In the genomic region with DNA sequence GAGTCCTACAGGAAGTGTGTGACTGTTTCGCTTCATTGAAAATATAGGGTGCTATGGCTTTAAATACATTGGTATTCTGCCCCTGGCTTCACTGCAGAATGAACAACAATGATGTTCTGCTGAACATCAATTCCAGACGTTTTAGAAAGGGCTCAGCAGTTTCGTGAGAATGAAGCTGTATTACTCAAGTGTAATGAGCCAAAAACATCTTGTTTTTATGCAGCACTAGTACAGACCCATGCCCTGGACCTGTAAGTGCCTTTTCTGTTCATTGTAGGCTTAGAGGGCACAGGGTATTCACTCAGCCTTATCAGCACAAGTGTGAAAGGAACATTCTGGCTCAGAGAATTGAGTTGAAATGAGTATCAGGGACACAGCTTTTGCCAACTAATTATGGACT, we compare ENCODE assay signal across 24 cellular contexts.
"Had no signal": no experiment of that assay in that cellular context is flagged by ENCODE, and none has a peak within 500 bp of the region (broad histone marks: within the 10 kb centered on the region; RNA-seq: fewer than 3 reads in every experiment).

No MANE protein-coding gene starts in this region.

- H3K27ac ChIP-seq: epithelial cell of prostate, gastrocnemius medialis, heart right ventricle, neutrophil, parathyroid adenoma, spleen, thyroid gland had no signal

- H3K27me3 ChIP-seq: gastrocnemius medialis, heart right ventricle, thyroid gland had no signal

- H2AFZ ChIP-seq: parathyroid adenoma had no signal

- H3K9me3 ChIP-seq: gastrocnemius medialis, heart right ventricle, neutrophil, spleen, thyroid gland had no signal

- H3K36me3 ChIP-seq: gastrocnemius medialis, heart right ventricle, neutrophil, spleen, thyroid gland had no signal

- H3K4me1 Mint-ChIP-seq: activated CD4-positive, alpha-beta T cell treated with anti-CD3 and anti-CD28 coated beads for 36 hours; immature natural killer cell had no signal

- H3K27ac Mint-ChIP-seq: activated CD4-positive, alpha-beta T cell treated with anti-CD3 and anti-CD28 coated beads for 36 hours; activated naive CD4-positive, alpha-beta T cell treated with anti-CD3 and anti-CD28 coated beads, Interleukin-2, amount 50 U/mL, for 72 hours; activated T-helper 1 cell treated with anti-CD3 and anti-CD28 coated beads, Interleukin-12 subunit alpha, Interleukin-12 subunit beta, Interleukin-2, Interleukin-4 antibody, amounts not matched to agents 30 ng/mL and 10 ng/mL and 1 ng/mL, durations not matched to agents 14 hours and 24 hours and 36 hours; endodermal cell; immature natural killer cell; naive thymus-derived CD8-positive, alpha-beta T cell; stimulated activated naive B cell treated with anti-CD40 and anti-IgM and Interleukin-4, amounts not matched to agents 10 μg/mL and 1 μg/mL and 100 μg/mL, for 72 hours; T-helper 2 cell treated with Interferon-gamma antibody and Interleukin-4, amounts not matched to agents 5 μg/mL and 100 μg/mL, for 36 hours; WTC11 had no signal

- FAIRE-seq: colon, TTC549 had no signal

- DNase-seq: activated CD4-positive, alpha-beta T cell treated with anti-CD3 and anti-CD28 coated beads for 36 hours; activated CD4-positive, alpha-beta T cell treated with anti-CD3 and anti-CD28 coated beads, Interleukin-2, amount 50 U/mL, for 48 hours; activated gamma-delta T cell treated with Interleukin-2 at 50 U/mL for 16 hours; activated T-cell treated with anti-CD3 and anti-CD28 coated beads for 4 hours; central memory CD4-positive, alpha-beta T cell; endodermal cell; gastrocnemius medialis; heart right ventricle; immature natural killer cell; naive thymus-derived CD8-positive, alpha-beta T cell; retina; spleen; stimulated activated naive B cell treated with anti-CD40 and anti-IgM and Interleukin-4, amounts not matched to agents 10 μg/mL and 1 μg/mL and 100 μg/mL, for 72 hours; thyroid gland had no signal

- H3K36me3 Mint-ChIP-seq: activated naive CD4-positive, alpha-beta T cell treated with anti-CD3 and anti-CD28 coated beads, Interleukin-2, amount 50 U/mL, for 72 hours; immature natural killer cell; naive thymus-derived CD8-positive, alpha-beta T cell; stimulated activated naive B cell treated with anti-CD40 and anti-IgM and Interleukin-4, amounts not matched to agents 10 μg/mL and 1 μg/mL and 100 μg/mL, for 72 hours; WTC11 had no signal

- H3K4me3 ChIP-seq: gastrocnemius medialis, heart right ventricle, spleen, thyroid gland had no signal

- H3K9me3 Mint-ChIP-seq: activated naive CD4-positive, alpha-beta T cell treated with anti-CD3 and anti-CD28 coated beads, Interleukin-2, amount 50 U/mL, for 72 hours; activated T-helper 1 cell treated with anti-CD3 and anti-CD28 coated beads, Interleukin-12 subunit alpha, Interleukin-12 subunit beta, Interleukin-2, Interleukin-4 antibody, amounts not matched to agents 30 ng/mL and 10 ng/mL and 1 ng/mL, durations not matched to agents 14 hours and 24 hours and 36 hours; endodermal cell; immature natural killer cell; stimulated activated naive B cell treated with anti-CD40 and anti-IgM and Interleukin-4, amounts not matched to agents 10 μg/mL and 1 μg/mL and 100 μg/mL, for 72 hours; T-helper 2 cell treated with Interferon-gamma antibody and Interleukin-4, amounts not matched to agents 5 μg/mL and 100 μg/mL, for 36 hours; WTC11 had no signal

- H3K9ac ChIP-seq: parathyroid adenoma had no signal

- ATAC-seq: activated CD4-positive, alpha-beta T cell treated with anti-CD3 and anti-CD28 coated beads for 36 hours; activated naive CD4-positive, alpha-beta T cell treated with anti-CD3 and anti-CD28 coated beads, Interleukin-2, amount 50 U/mL, for 72 hours; gastrocnemius medialis; heart right ventricle; naive thymus-derived CD8-positive, alpha-beta T cell; stimulated activated naive B cell treated with anti-CD40 and anti-IgM and Interleukin-4, amounts not matched to agents 10 μg/mL and 1 μg/mL and 100 μg/mL, for 72 hours; WTC11 had no signal

- H3K4me1 ChIP-seq: gastrocnemius medialis, heart right ventricle, parathyroid adenoma, thyroid gland had no signal

- H3K4me3 Mint-ChIP-seq: activated CD4-positive, alpha-beta T cell treated with anti-CD3 and anti-CD28 coated beads for 36 hours; activated T-helper 1 cell treated with anti-CD3 and anti-CD28 coated beads, Interleukin-12 subunit alpha, Interleukin-12 subunit beta, Interleukin-2, Interleukin-4 antibody, amounts not matched to agents 30 ng/mL and 10 ng/mL and 1 ng/mL, durations not matched to agents 14 hours and 24 hours and 36 hours; brain; endodermal cell; immature natural killer cell; naive thymus-derived CD8-positive, alpha-beta T cell; stimulated activated naive B cell treated with anti-CD40 and anti-IgM and Interleukin-4, amounts not matched to agents 10 μg/mL and 1 μg/mL and 100 μg/mL, for 72 hours; T-helper 2 cell treated with Interferon-gamma antibody and Interleukin-4, amounts not matched to agents 5 μg/mL and 100 μg/mL, for 36 hours; WTC11 had no signal

- H3K79me2 ChIP-seq: parathyroid adenoma had no signal
